23 cellular contexts compared by ENCODE assay signal in genomic region chr21:34811368-34811767, GRCh38.
DNase-seq lines count a peak whose midpoint lies in the region; ATAC-seq, FAIRE-seq and TF ChIP-seq lines count a peak whose summit lies in the region.
"Had no signal": no experiment of that assay in that cellular context is flagged by ENCODE, and none has a peak within 500 bp of the region (broad histone marks: within the 10 kb centered on the region; RNA-seq: fewer than 3 reads in every experiment).

No MANE protein-coding gene starts in this region.

- peak overlapping the region; percentile 94 for H3K27ac Mint-ChIP-seq in CD4-positive, alpha-beta T cell
- peak overlapping the region; percentile 21 for H3K27ac Mint-ChIP-seq in astrocyte (ENCODE audit: unreplicated experiment)
- H3K27ac Mint-ChIP-seq: B cell; dendritic cell treated with granulocyte-macrophage colony-stimulating factor and Interleukin-4, amounts not matched to agents 40 ng/mL and 50 ng/mL, for 4 days had no signal

- intact Hi-C loops in CD4-positive, alpha-beta T cell (cut with DNase I, micrococcal nuclease): no loop called here
- intact Hi-C loops in mucosa of descending colon (cut with DNase I, micrococcal nuclease): no loop called here
- intact Hi-C loops in tibial artery (cut with DNase I; ENCODE audit: low total_unique reads): no loop called here
- intact Hi-C loops in upper lobe of right lung (cut with DNase I): no loop called here

- no peak for FAIRE-seq in astrocyte (lab: Jason Lieb, UNC)

- TF ChIP-seq CTCF in CD4-positive, alpha-beta T cell (IDR thresholded peaks at IDR 0.05): no peak
- TF ChIP-seq CTCF in astrocyte (IDR thresholded peaks at IDR 0.05; ENCODE audit: insufficient read depth, low read depth, low read length): no peak
- TF ChIP-seq CTCF in mucosa of descending colon (IDR thresholded peaks at IDR 0.05): no peak
- TF ChIP-seq CTCF in tibial artery (IDR thresholded peaks at IDR 0.05): no peak
- TF ChIP-seq CTCF in upper lobe of right lung (IDR thresholded peaks at IDR 0.05): no peak

- H3K4me1 ChIP-seq in ACC112 (ENCODE audit: control insufficient read depth, insufficient read depth, low read length, unreplicated experiment) (peaks cover 96% of the 10 kb centered on the region), astrocyte (ENCODE audit: insufficient read depth, low read length) (peaks cover 74% of the 10 kb centered on the region), mucosa of descending colon (ENCODE audit: low read depth) (peaks cover 13% of the 10 kb centered on the region), tibial artery (peaks cover 0 to 21% (median 5%) of the 10 kb centered on the region in 4 donors), upper lobe of right lung (peaks cover 14% of the 10 kb centered on the region)
- H3K4me1 ChIP-seq: esophagus muscularis mucosa had no signal

- peak overlapping the region; percentile 93 for H3K27ac ChIP-seq in ACC112 (ENCODE audit: low read depth, low read length)
- no peak overlapping the region for H3K27ac ChIP-seq in CD4-positive, alpha-beta T cell (ENCODE audit: low read depth, low read length)
- H3K27ac ChIP-seq in astrocyte (ENCODE audit: low read depth, low read length): peak overlapping the region; percentile 92
- no peak overlapping the region for H3K27ac ChIP-seq in tibial artery
- no peak overlapping the region for H3K27ac ChIP-seq in upper lobe of right lung
- H3K27ac ChIP-seq: esophagus muscularis mucosa, sigmoid colon, thoracic aorta had no signal

- POLR2A ChIA-PET in CD4-positive, alpha-beta T cell (lab: Charles Lee): no interaction called here

- H3K4me2 ChIP-seq in astrocyte (ENCODE audit: low read length): peak overlapping the region; percentile 54

- no peaks in the 10 kb centered on the region for H3K27me3 Mint-ChIP-seq in CD4-positive, alpha-beta T cell
- no peaks in the 10 kb centered on the region for H3K27me3 Mint-ChIP-seq in astrocyte (ENCODE audit: low read depth, unreplicated experiment)
- H3K27me3 Mint-ChIP-seq: B cell; dendritic cell treated with granulocyte-macrophage colony-stimulating factor and Interleukin-4, amounts not matched to agents 40 ng/mL and 50 ng/mL, for 4 days had no signal

- no peak for ATAC-seq in CD4-positive, alpha-beta T cell (ENCODE audit: poor library complexity)
- ATAC-seq in mucosa of descending colon: peak; percentile 74
- ATAC-seq in upper lobe of right lung: no peak

- peaks cover 54% of the 10 kb centered on the region for H4K20me1 ChIP-seq in astrocyte (ENCODE audit: insufficient read depth, low read length)

- in situ Hi-C loops in KBM-7 (cut with MboI; ENCODE audit: low pct_unique_long_range_greater_than_20kb, low sequenced_read_pairs): no loop called here

- CTCF ChIA-PET in CD4-positive, alpha-beta T cell (lab: Charles Lee): interaction anchor here (1.7 kb wide), 1 partner anchor 240 kb away, joined by 5 read pairs; no protein-coding TSS in a partner anchor

- H3K9me3 Mint-ChIP-seq in CD4-positive, alpha-beta T cell: no peaks in the 10 kb centered on the region
- H3K9me3 Mint-ChIP-seq in astrocyte (ENCODE audit: unreplicated experiment): no peaks in the 10 kb centered on the region
- H3K9me3 Mint-ChIP-seq: dendritic cell treated with granulocyte-macrophage colony-stimulating factor and Interleukin-4, amounts not matched to agents 40 ng/mL and 50 ng/mL, for 4 days had no signal

- H3K4me3 ChIP-seq in ACC112 (ENCODE audit: low read depth, low read length) (no peak overlapping the region), astrocyte (ENCODE audit: insufficient read depth, low read depth, low read length) (no peak overlapping the region), mucosa of descending colon (no peak overlapping the region), tibial artery (no peak overlapping the region), upper lobe of right lung (no peak overlapping the region)
- H3K4me3 ChIP-seq: esophagus muscularis mucosa, sigmoid colon, thoracic aorta had no signal

- H3K27me3 ChIP-seq in ACC112 (ENCODE audit: insufficient read depth, low read length) (no peaks in the 10 kb centered on the region), astrocyte (ENCODE audit: insufficient read depth, low read length) (no peaks in the 10 kb centered on the region), tibial artery (no peaks in the 10 kb centered on the region), upper lobe of right lung (no peaks in the 10 kb centered on the region)
- H3K27me3 ChIP-seq in CD4-positive, alpha-beta T cell (ENCODE audit: control insufficient read depth, insufficient read depth, low read length): no peaks in the 10 kb centered on the region
- H3K27me3 ChIP-seq: sigmoid colon had no signal

- H3K36me3 Mint-ChIP-seq in CD4-positive, alpha-beta T cell (ENCODE audit: low read depth): peaks cover 99% of the 10 kb centered on the region
- peaks cover 31% of the 10 kb centered on the region for H3K36me3 Mint-ChIP-seq in astrocyte (ENCODE audit: low read depth, unreplicated experiment)

- H3K36me3 ChIP-seq in ACC112 (ENCODE audit: insufficient read depth, low read length) (peaks cover 10% of the 10 kb centered on the region), astrocyte (ENCODE audit: insufficient read depth, low read length) (peaks cover 38% of the 10 kb centered on the region), mucosa of descending colon (ENCODE audit: low read depth) (no peaks in the 10 kb centered on the region), tibial artery (peaks cover 0 to 26% (median 0%) of the 10 kb centered on the region in 3 donors), upper lobe of right lung (peaks cover 46% of the 10 kb centered on the region)
- H3K36me3 ChIP-seq: esophagus muscularis mucosa, sigmoid colon, thoracic aorta had no signal

- H2AFZ ChIP-seq in ACC112 (ENCODE audit: low read length, unreplicated experiment) (no peak overlapping the region), astrocyte (ENCODE audit: low read depth, low read length) (no peak overlapping the region)

- peak overlapping the region; percentile 57 for H3K9ac ChIP-seq in astrocyte (ENCODE audit: low read length)

- H3K4me3 Mint-ChIP-seq in CD4-positive, alpha-beta T cell: no peak overlapping the region
- no peak overlapping the region for H3K4me3 Mint-ChIP-seq in astrocyte (ENCODE audit: unreplicated experiment)
- H3K4me3 Mint-ChIP-seq: B cell; dendritic cell treated with granulocyte-macrophage colony-stimulating factor and Interleukin-4, amounts not matched to agents 40 ng/mL and 50 ng/mL, for 4 days had no signal

- H3K79me2 ChIP-seq in ACC112 (ENCODE audit: control insufficient read depth, insufficient read depth, low read length, unreplicated experiment): peaks cover 21% of the 10 kb centered on the region
- peaks cover 43% of the 10 kb centered on the region for H3K79me2 ChIP-seq in astrocyte (ENCODE audit: insufficient read depth, low read length)

- H3K4me1 Mint-ChIP-seq in CD4-positive, alpha-beta T cell (ENCODE audit: low read depth): peaks cover 88% of the 10 kb centered on the region
- peaks cover 88% of the 10 kb centered on the region for H3K4me1 Mint-ChIP-seq in astrocyte (ENCODE audit: low read depth, unreplicated experiment)

- no peak for DNase-seq in CD4-positive, alpha-beta T cell
- no peak for DNase-seq in astrocyte (ENCODE audit: low read depth)
- DNase-seq in mucosa of descending colon: no peak
- no peak for DNase-seq in stimulated activated CD4-positive, alpha-beta T cell treated with anti-CD3 and anti-CD28 coated beads, Interleukin-4, amount 100 ng/mL, for 4 hours
- DNase-seq in KBM-7: no peak
- no peak for DNase-seq in tibial artery
- no peak for DNase-seq in upper lobe of right lung
- DNase-seq: activated CD4-positive, alpha-beta T cell treated with anti-CD3 and anti-CD28 coated beads, Interleukin-2, amount 50 U/mL, for 48 hours; activated effector memory CD4-positive, alpha-beta T cell treated with anti-CD3 and anti-CD28 coated beads, Interleukin-2, amount 50 U/mL, for 16 hours; DND-41; head of caudate nucleus; MV-4-11; NCI-H2081; NCI-H526 treated with DMSO at 0.1 percent for 48 hours; occipital lobe; OCI-M1; sigmoid colon; stimulated activated CD4-positive, alpha-beta T cell treated with anti-CD3 and anti-CD28 coated beads, Interleukin-2, amount 100 ng/mL, for 48 hours had no signal

- no peaks in the 10 kb centered on the region for H3K9me3 ChIP-seq in CD4-positive, alpha-beta T cell (ENCODE audit: control insufficient read depth, low read length)
- peaks cover 2% of the 10 kb centered on the region for H3K9me3 ChIP-seq in astrocyte (ENCODE audit: insufficient read depth, low read depth, low read length)
- no peaks in the 10 kb centered on the region for H3K9me3 ChIP-seq in mucosa of descending colon
- peaks cover 0 to 3% (median under 1%) of the 10 kb centered on the region in 3 donors for H3K9me3 ChIP-seq in tibial artery
- H3K9me3 ChIP-seq in upper lobe of right lung: no peaks in the 10 kb centered on the region
- H3K9me3 ChIP-seq: sigmoid colon, thoracic aorta had no signal

Comparison
In these comparisons a context has a peak if more than half of its experiments do, and no peak if none do; other contexts are left out.
1. H3K27ac ChIP-seq: peak in ACC112 (single experiment) and astrocyte (single experiment); none in CD4-positive, alpha-beta T cell (single experiment), tibial artery (0 of 2) and upper lobe of right lung (single experiment).